ENCODE assay signal across 1 cellular context in genomic region chr20:59341285-59342016, GRCh38.
TF ChIP-seq lines count a peak whose summit lies in the region.

No MANE protein-coding gene starts in this region.

TF ChIP-seq in HEK293, 187 proteins besides CTCF, POLR2A, EP300 and RAD21 (continued from another document):
- peak; percentile 94 for TF ChIP-seq ZSCAN4 (tag by site-specific recombination; IDR thresholded peaks at IDR 0.05)
- TF ChIP-seq ZBTB7A (tag by site-specific recombination; IDR thresholded peaks at IDR 0.05; ENCODE audit: low read depth): 0 out of 2 replicates have a peak, but pooled peaks have one; percentile 27
